8 cellular contexts compared by ENCODE assay signal in the genomic region with DNA sequence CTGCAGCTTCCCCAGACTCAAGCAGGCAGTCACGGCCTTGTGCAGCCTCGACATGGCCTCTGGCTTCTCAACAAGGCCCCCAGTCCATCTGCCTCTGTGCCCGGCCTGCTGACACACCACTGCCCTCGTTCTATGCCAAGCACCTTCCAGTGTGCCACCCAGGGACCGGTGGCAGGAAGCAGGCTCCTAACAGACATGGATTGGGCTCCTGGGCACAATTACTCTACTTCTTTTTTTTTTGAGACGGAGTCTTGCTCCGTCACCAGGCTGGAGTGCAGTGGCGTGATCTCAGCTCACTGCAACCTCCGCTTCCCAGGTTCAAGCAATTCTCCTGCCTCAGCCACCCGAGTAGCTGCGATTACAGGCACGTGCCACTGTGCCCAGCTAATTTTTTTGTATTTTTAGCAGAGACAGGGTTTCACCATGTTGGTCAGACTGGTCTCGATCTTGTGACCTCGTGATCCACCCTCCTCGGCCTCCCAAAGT. TPM values are rescaled to one million over a fixed set of nuclear protein-coding genes. Genes with fewer than 3 reads are reported as not detected.
DNase-seq lines count a peak whose midpoint lies in the region; ATAC-seq and TF ChIP-seq lines count a peak whose summit lies in the region.
"Not testable (repeated sequence)": the region's sequence is repeated elsewhere in the genome, so short reads cannot be mapped to it uniquely, and the experiment has no call there.

No MANE protein-coding gene starts in this region.

- not testable (repeated sequence) for TF ChIP-seq POLR2A in IMR-90 (IDR thresholded peaks at IDR 0.05; ENCODE audit: low read depth, low read length)

- not testable (repeated sequence) for H3K9me1 ChIP-seq in IMR-90 (ENCODE audit: insufficient read depth, low read length)

- H3K27ac ChIP-seq in BLaER1 (peak overlapping the region; percentile 88), caudate nucleus (ENCODE audit: low read depth, low read length) (peak overlapping the region; percentile 24), neutrophil (peak overlapping the region; percentile 83), subcutaneous abdominal adipose tissue (ENCODE audit: low read depth, low read length) (peak overlapping the region; percentile 33)
- not testable (repeated sequence) for H3K27ac ChIP-seq in IMR-90 (ENCODE audit: insufficient read depth, low read length)

- H3K4me3 ChIP-seq in BLaER1: peak overlapping the region; percentile 44; the same call in 1 of the 2 replicates
- H3K4me3 ChIP-seq in IMR-90 (ENCODE audit: insufficient read depth, low read depth, low read length); subcutaneous abdominal adipose tissue (ENCODE audit: low read depth in 1 of 5, low read length in 5 of 5): not testable (repeated sequence)
- H3K4me3 ChIP-seq in neutrophil (ENCODE audit: low read depth in 1 of 2, low read length in 1 of 2): peak overlapping the region; percentile 37 to 38

- peak overlapping the region; percentile 73 for H3K4me3 Mint-ChIP-seq in activated CD4-positive, alpha-beta T cell treated with anti-CD3 and anti-CD28 coated beads for 36 hours
- H3K4me3 Mint-ChIP-seq in activated T-helper 2 cell treated with anti-CD3 and anti-CD28 coated beads, Interferon-gamma antibody, Interleukin-2, Interleukin-4, amounts not matched to agents 10 μg/mL and 5 μg/mL and 100 μg/mL, durations not matched to agents 14 hours and 24 hours and 36 hours (ENCODE audit: low read depth): peak overlapping the region; percentile 91
- peak overlapping the region in 4 of 5 donors; percentile 50 to 79 (median 70) for H3K4me3 Mint-ChIP-seq in immature natural killer cell

- dilution Hi-C loops in IMR-90 (cut with HindIII; ENCODE audit: low sequenced_read_pairs, unreplicated experiment): not testable (repeated sequence)

- H2BK15ac ChIP-seq in IMR-90 (ENCODE audit: low read depth, low read length): not testable (repeated sequence)

- not testable (repeated sequence) for H2BK5ac ChIP-seq in IMR-90 (ENCODE audit: low read depth, low read length, poor library complexity, severe bottlenecking)

- H2AK9ac ChIP-seq in IMR-90 (replicated peaks; ENCODE audit: low read depth, low read length, poor library complexity): peak overlapping the region; percentile 52

- not testable (repeated sequence) for H3K18ac ChIP-seq in IMR-90 (ENCODE audit: low read depth, low read length)

- H3K23ac ChIP-seq in IMR-90 (ENCODE audit: low read depth, low read length): not testable (repeated sequence)

- not testable (repeated sequence) for DNase-seq in IMR-90; activated CD4-positive, alpha-beta T cell treated with anti-CD3 and anti-CD28 coated beads for 36 hours; activated T-helper 2 cell treated with anti-CD3 and anti-CD28 coated beads, Interferon-gamma antibody, Interleukin-2, Interleukin-4, amounts not matched to agents 10 μg/mL and 5 μg/mL and 100 μg/mL, durations not matched to agents 14 hours and 24 hours and 36 hours (ENCODE audit: low spot score); caudate nucleus (lab: John Stamatoyannopoulos, UW); immature natural killer cell

- H3K9ac ChIP-seq in BLaER1 (peak overlapping the region; percentile 71), subcutaneous abdominal adipose tissue (ENCODE audit: low read length in 5 of 5) (peak overlapping the region in 1 of 5 donors; percentile 48)
- H3K9ac ChIP-seq in IMR-90 (ENCODE audit: low read depth, low read length): not testable (repeated sequence)

- TF ChIP-seq CTCF in IMR-90 (conservative IDR thresholded peaks at IDR 0.05; ENCODE audit: low read depth, low read length); neutrophil (IDR thresholded peaks at IDR 0.05): not testable (repeated sequence)

- not testable (repeated sequence) for BruUV-seq in IMR-90 (replicated peaks; lab: Mats Ljungman, UMichigan)

- H3K4me1 ChIP-seq in BLaER1 (peaks cover 88% of the 10 kb centered on the region), neutrophil (ENCODE audit: control insufficient read depth in 1 of 2, insufficient read depth in 1 of 2, low read depth in 1 of 2, low read length in 1 of 2) (peaks cover 66 to 74% of the 10 kb centered on the region in 2 experiments), subcutaneous abdominal adipose tissue (ENCODE audit: control insufficient read depth in 5 of 5, insufficient read depth in 5 of 5, low read length in 5 of 5) (peaks cover 4 to 62% (median 32%) of the 10 kb centered on the region in 5 donors)
- not testable (repeated sequence) for H3K4me1 ChIP-seq in IMR-90 (ENCODE audit: control insufficient read depth, insufficient read depth, low read length)

- H3K27me3 Mint-ChIP-seq in activated CD4-positive, alpha-beta T cell treated with anti-CD3 and anti-CD28 coated beads for 36 hours; activated T-helper 2 cell treated with anti-CD3 and anti-CD28 coated beads, Interferon-gamma antibody, Interleukin-2, Interleukin-4, amounts not matched to agents 10 μg/mL and 5 μg/mL and 100 μg/mL, durations not matched to agents 14 hours and 24 hours and 36 hours (ENCODE audit: low read depth); immature natural killer cell (ENCODE audit: low read depth in 3 of 3): not testable (repeated sequence)

- in situ Hi-C loops in IMR-90 (cut with MboI; ENCODE audit: low sequenced_read_pairs): not testable (repeated sequence)

- H3K79me1 ChIP-seq in IMR-90 (ENCODE audit: low read depth in 1 of 2, low read length in 2 of 2): not testable (repeated sequence)

- not testable (repeated sequence) for ATAC-seq in IMR-90 (ENCODE audit: low read depth); activated CD4-positive, alpha-beta T cell treated with anti-CD3 and anti-CD28 coated beads for 36 hours

- H4K20me1 ChIP-seq in BLaER1; IMR-90 (ENCODE audit: insufficient read depth, low read length): not testable (repeated sequence)

- WGBS in IMR-90 (ENCODE audit: extremely low coverage in 2 of 2, insufficient read length in 1 of 2), 2 experiments: 74% methylated on average over 9 of the region's 15 CpGs; no CpG with 5 or more reads in 1 of the 2 experiments

- H3K56ac ChIP-seq in IMR-90 (ENCODE audit: extremely low read depth, insufficient read depth, low read length): not testable (repeated sequence)

- not testable (repeated sequence) for H3K36me3 Mint-ChIP-seq in activated CD4-positive, alpha-beta T cell treated with anti-CD3 and anti-CD28 coated beads for 36 hours (ENCODE audit: low read depth); immature natural killer cell
- peaks cover 27% of the 10 kb centered on the region for H3K36me3 Mint-ChIP-seq in activated T-helper 2 cell treated with anti-CD3 and anti-CD28 coated beads, Interferon-gamma antibody, Interleukin-2, Interleukin-4, amounts not matched to agents 10 μg/mL and 5 μg/mL and 100 μg/mL, durations not matched to agents 14 hours and 24 hours and 36 hours (ENCODE audit: low read depth)

- CTCF ChIA-PET in IMR-90 (lab: Yijun Ruan, JAX): interaction anchor here (1.2 kb wide), 1 partner anchor 11 kb away, joined by 3 read pairs; no protein-coding TSS in a partner anchor
- CTCF ChIA-PET in activated CD4-positive, alpha-beta T cell treated with anti-CD3 and anti-CD28 coated beads for 36 hours (lab: Charles Lee): interaction anchor here (0.6 to 1.7 kb wide), 7 partner anchors 8 to 652 kb away, joined by 3 to 8 read pairs (median 3); no protein-coding TSS in a partner anchor

- not testable (repeated sequence) for H4K8ac ChIP-seq in IMR-90 (ENCODE audit: low read depth in 2 of 2, low read length in 2 of 2)

- peak overlapping the region; percentile 97 for H3K27ac Mint-ChIP-seq in activated CD4-positive, alpha-beta T cell treated with anti-CD3 and anti-CD28 coated beads for 36 hours
- peak overlapping the region; percentile 99 for H3K27ac Mint-ChIP-seq in activated T-helper 2 cell treated with anti-CD3 and anti-CD28 coated beads, Interferon-gamma antibody, Interleukin-2, Interleukin-4, amounts not matched to agents 10 μg/mL and 5 μg/mL and 100 μg/mL, durations not matched to agents 14 hours and 24 hours and 36 hours
- peak overlapping the region in 5 of 6 donors; percentile 24 to 74 (median 51) for H3K27ac Mint-ChIP-seq in immature natural killer cell

- H2BK120ac ChIP-seq in IMR-90 (ENCODE audit: low read depth, low read length): not testable (repeated sequence)

- not testable (repeated sequence) for H2AK5ac ChIP-seq in IMR-90 (ENCODE audit: low read depth, low read length)

- H3K36me3 ChIP-seq in BLaER1; IMR-90 (ENCODE audit: control insufficient read depth, insufficient read depth, low read length); neutrophil; subcutaneous abdominal adipose tissue (ENCODE audit: control insufficient read depth in 5 of 5, insufficient read depth in 5 of 5, low read length in 5 of 5): not testable (repeated sequence)

- H3K27me3 ChIP-seq in BLaER1; IMR-90 (ENCODE audit: control insufficient read depth, insufficient read depth, low read length); neutrophil; subcutaneous abdominal adipose tissue (ENCODE audit: control insufficient read depth in 5 of 5, insufficient read depth in 4 of 5, low read length in 5 of 5): not testable (repeated sequence)

- H3K9me3 Mint-ChIP-seq in activated CD4-positive, alpha-beta T cell treated with anti-CD3 and anti-CD28 coated beads for 36 hours (ENCODE audit: low read depth); activated T-helper 2 cell treated with anti-CD3 and anti-CD28 coated beads, Interferon-gamma antibody, Interleukin-2, Interleukin-4, amounts not matched to agents 10 μg/mL and 5 μg/mL and 100 μg/mL, durations not matched to agents 14 hours and 24 hours and 36 hours; immature natural killer cell: not testable (repeated sequence)

- not testable (repeated sequence) for H2BK20ac ChIP-seq in IMR-90 (ENCODE audit: low read depth, low read length)

- POLR2A ChIA-PET in IMR-90 (lab: Charles Lee; ENCODE audit: unreplicated experiment): not testable (repeated sequence)
- POLR2A ChIA-PET in activated CD4-positive, alpha-beta T cell treated with anti-CD3 and anti-CD28 coated beads for 36 hours (lab: Charles Lee): interaction anchor here (1.0 to 2.9 kb wide), 3 partner anchors 16 to 54 kb away, joined by 3 to 13 read pairs (median 3); no protein-coding TSS in a partner anchor

- H3K9me3 ChIP-seq in BLaER1; IMR-90 (ENCODE audit: control insufficient read depth, insufficient read depth, low read length); neutrophil; subcutaneous abdominal adipose tissue (ENCODE audit: control insufficient read depth in 5 of 5, low read length in 5 of 5): not testable (repeated sequence)

- H4K91ac ChIP-seq in IMR-90 (ENCODE audit: insufficient read depth, low read depth, low read length): not testable (repeated sequence)

- intact Hi-C loops in IMR-90 (cut with micrococcal nuclease): loop anchor here (10.0 kb wide), 1 partner anchor 825 kb away; no protein-coding TSS in a partner anchor
- intact Hi-C loops in activated CD4-positive, alpha-beta T cell treated with anti-CD3 and anti-CD28 coated beads for 36 hours (cut with DNase I, micrococcal nuclease): loop anchor here (1.0 to 5.0 kb wide), 12 partner anchors 15 to 837 kb away; partner anchors contain the start of genes CAB39 (in 1 of the 2), SP100 (in 1 of the 2) and SP140L (in 1 of the 2)
- intact Hi-C loops in activated T-helper 2 cell treated with anti-CD3 and anti-CD28 coated beads, Interferon-gamma antibody, Interleukin-2, Interleukin-4, amounts not matched to agents 10 μg/mL and 5 μg/mL and 100 μg/mL, durations not matched to agents 14 hours and 24 hours and 36 hours (cut with micrococcal nuclease): loop anchor here (1.0 to 5.0 kb wide), 11 partner anchors 9 to 737 kb away; partner anchors contain the start of genes FBXO36, SP100 and TRIP12

- not testable (repeated sequence) for H4K5ac ChIP-seq in IMR-90 (ENCODE audit: low read depth, low read length)

- H3K4ac ChIP-seq in IMR-90 (ENCODE audit: low read depth, low read length): not testable (repeated sequence)

- not testable (repeated sequence) for H2AFZ ChIP-seq in IMR-90 (replicated peaks; ENCODE audit: low read length, poor library complexity)

- peaks cover 92% of the 10 kb centered on the region for H3K4me1 Mint-ChIP-seq in activated CD4-positive, alpha-beta T cell treated with anti-CD3 and anti-CD28 coated beads for 36 hours
- H3K4me1 Mint-ChIP-seq in activated T-helper 2 cell treated with anti-CD3 and anti-CD28 coated beads, Interferon-gamma antibody, Interleukin-2, Interleukin-4, amounts not matched to agents 10 μg/mL and 5 μg/mL and 100 μg/mL, durations not matched to agents 14 hours and 24 hours and 36 hours (ENCODE audit: low read depth): peaks cover 83% of the 10 kb centered on the region
- peaks cover 63 to 64% of the 10 kb centered on the region in 2 donors for H3K4me1 Mint-ChIP-seq in immature natural killer cell

- H3K14ac ChIP-seq in IMR-90 (replicated peaks; ENCODE audit: low read depth, low read length): not testable (repeated sequence)

- TF ChIP-seq RAD21 in IMR-90 (IDR thresholded peaks at IDR 0.05; ENCODE audit: low read length): not testable (repeated sequence)

- H3K4me2 ChIP-seq in BLaER1: peak overlapping the region; percentile 90
- not testable (repeated sequence) for H3K4me2 ChIP-seq in IMR-90 (ENCODE audit: low read depth, low read length)

RNA-seq across cellular contexts. Expression of gene CAB39, which starts 52.9 kb away (rescaled TPM):
- 71.7 and 95.3 TPM in 2 replicates for total RNA-seq in IMR-90 (2012; rRNA removed)
- polyA plus RNA-seq in IMR-90 (2012; rRNA removed) (31.3 and 38.2 TPM in 2 replicates), immature natural killer cell (10 to 100 TPM; 39.2 to 57.9 (median 39.3) TPM)
- 5.8 and 13.0 TPM in 2 replicates for polyA plus RNA-seq in IMR-90 (2012; cell fraction: cytosol; rRNA removed)
- polyA plus RNA-seq in IMR-90 (2012; cell fraction: nucleus; rRNA removed; ENCODE audit: low replicate concordance): 6.4 and 42.5 TPM in 2 replicates
- total RNA-seq in activated CD4-positive, alpha-beta T cell treated with anti-CD3 and anti-CD28 coated beads for 36 hours: 100 to 1,000 TPM; 122 to 148 TPM
- 173 and 176 TPM in 2 replicates for total RNA-seq in activated T-helper 2 cell treated with anti-CD3 and anti-CD28 coated beads, Interferon-gamma antibody, Interleukin-2, Interleukin-4, amounts not matched to agents 10 μg/mL and 5 μg/mL and 100 μg/mL, durations not matched to agents 14 hours and 24 hours and 36 hours
